ENCODE assay signal across 1 cellular context in the genomic region with DNA sequence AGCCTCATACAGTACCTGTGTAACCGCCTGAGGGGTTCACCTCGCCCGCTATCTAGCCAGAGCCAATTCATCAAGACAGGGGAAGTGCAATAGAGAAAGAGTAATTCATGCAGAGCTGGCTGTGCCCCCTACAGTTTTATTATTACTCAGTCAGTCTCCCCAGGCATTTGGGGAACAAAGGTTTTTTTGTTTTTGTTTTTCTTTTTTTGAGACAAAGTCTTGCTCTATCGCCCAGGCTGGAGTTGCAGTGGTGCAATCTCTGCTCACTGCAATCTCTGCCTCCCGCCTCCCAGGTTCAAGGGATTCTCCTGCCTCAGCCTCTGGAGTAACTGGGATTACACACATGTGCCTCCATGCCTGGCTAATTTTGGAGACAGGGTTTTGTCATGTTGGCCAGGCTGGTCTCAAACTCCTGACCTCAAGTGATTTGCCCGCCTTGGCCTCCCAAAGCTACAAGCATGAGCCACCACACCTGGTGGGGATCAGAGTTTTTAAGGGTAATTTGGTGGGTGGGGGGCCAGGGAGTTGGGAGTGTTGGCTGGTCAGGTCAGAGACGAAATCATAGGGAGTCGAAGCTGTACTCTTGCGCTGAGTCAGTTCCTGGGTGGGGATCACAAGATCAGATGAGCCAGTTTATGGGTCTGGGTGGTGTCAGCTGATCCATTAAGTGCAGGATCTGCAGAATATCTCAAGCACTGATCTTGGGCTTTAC.
TF ChIP-seq lines count a peak whose summit lies in the region.

No MANE protein-coding gene starts in this region.

TF ChIP-seq in K562, 482 proteins besides CTCF, POLR2A, EP300 and RAD21 (continues in another document):
- peak; percentile 80 for TF ChIP-seq PTRF (tag; IDR thresholded peaks at IDR 0.05)
- TF ChIP-seq NR2C1 (IDR thresholded peaks at IDR 0.05) = no peak
- peak; percentile 61; the same call in 1 of the 2 replicates for TF ChIP-seq NR2C1 (tag; IDR thresholded peaks at IDR 0.05)
- TF ChIP-seq JUND (IDR thresholded peaks at IDR 0.05; ENCODE audit: borderline replicate concordance, low read depth, low read length) = peak; percentile 85
- TF ChIP-seq JUND (tag; IDR thresholded peaks at IDR 0.05; ENCODE audit: borderline replicate concordance, low read depth, low read length) = peak; percentile 68; the same call in 1 of the 3 replicates
- no peak for TF ChIP-seq KDM4B (IDR thresholded peaks at IDR 0.05; ENCODE audit: borderline replicate concordance in 2 of 2, low read depth in 1 of 2)
- TF ChIP-seq ZNF76 (CRISPR knock-in tag; IDR thresholded peaks at IDR 0.05; ENCODE audit: borderline replicate concordance) = peak; percentile 79; the same call in 1 of the 2 replicates
- TF ChIP-seq, protein P1, sequence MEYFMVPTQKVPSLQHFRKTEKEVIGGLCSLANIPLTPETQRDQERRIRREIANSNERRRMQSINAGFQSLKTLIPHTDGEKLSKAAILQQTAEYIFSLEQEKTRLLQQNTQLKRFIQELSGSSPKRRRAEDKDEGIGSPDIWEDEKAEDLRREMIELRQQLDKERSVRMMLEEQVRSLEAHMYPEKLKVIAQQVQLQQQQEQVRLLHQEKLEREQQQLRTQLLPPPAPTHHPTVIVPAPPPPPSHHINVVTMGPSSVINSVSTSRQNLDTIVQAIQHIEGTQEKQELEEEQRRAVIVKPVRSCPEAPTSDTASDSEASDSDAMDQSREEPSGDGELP (CRISPR knock-in tag; IDR thresholded peaks at IDR 0.05; ENCODE audit: borderline replicate concordance) = peak; percentile 79
- TF ChIP-seq RAD51 (IDR thresholded peaks at IDR 0.05; ENCODE audit: borderline replicate concordance, low read depth) = peak; percentile 76
- TF ChIP-seq POLR2B (IDR thresholded peaks at IDR 0.05; ENCODE audit: low read depth, partially characterized antibody) = peak; percentile 34
- TF ChIP-seq, protein P2, sequence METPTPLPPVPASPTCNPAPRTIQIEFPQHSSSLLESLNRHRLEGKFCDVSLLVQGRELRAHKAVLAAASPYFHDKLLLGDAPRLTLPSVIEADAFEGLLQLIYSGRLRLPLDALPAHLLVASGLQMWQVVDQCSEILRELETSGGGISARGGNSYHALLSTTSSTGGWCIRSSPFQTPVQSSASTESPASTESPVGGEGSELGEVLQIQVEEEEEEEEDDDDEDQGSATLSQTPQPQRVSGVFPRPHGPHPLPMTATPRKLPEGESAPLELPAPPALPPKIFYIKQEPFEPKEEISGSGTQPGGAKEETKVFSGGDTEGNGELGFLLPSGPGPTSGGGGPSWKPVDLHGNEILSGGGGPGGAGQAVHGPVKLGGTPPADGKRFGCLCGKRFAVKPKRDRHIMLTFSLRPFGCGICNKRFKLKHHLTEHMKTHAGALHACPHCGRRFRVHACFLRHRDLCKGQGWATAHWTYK (CRISPR knock-in tag; IDR thresholded peaks at IDR 0.05) = 0 out of 2 replicates have a peak, but pooled peaks have one; percentile 42
- TF ChIP-seq SMAD1 (IDR thresholded peaks at IDR 0.05; ENCODE audit: low read depth, low read length, partially characterized antibody) = no peak
- 0 out of 4 replicates have a peak, but pooled peaks of 1 of the 2 experiments have one; percentile 6 for TF ChIP-seq TBL1XR1 (IDR thresholded peaks at IDR 0.05; ENCODE audit: low read length in 2 of 2)
- TF ChIP-seq RNF2 (IDR thresholded peaks at IDR 0.05) = peak; percentile 53; the same call in 1 of the 2 replicates
- no peak for TF ChIP-seq EZH2 (IDR thresholded peaks at IDR 0.05; ENCODE audit: borderline replicate concordance, low read depth, low read length)
- peak; percentile 82 for TF ChIP-seq C11orf30 (IDR thresholded peaks at IDR 0.05; ENCODE audit: low read depth)
- 0 out of 2 replicates have a peak, but pooled peaks have one; percentile 36 for TF ChIP-seq ELF2 (CRISPR knock-in tag; IDR thresholded peaks at IDR 0.05)
- TF ChIP-seq ARID3B (CRISPR knock-in tag; IDR thresholded peaks at IDR 0.05; ENCODE audit: borderline replicate concordance) = no peak
- TF ChIP-seq ZNF589 (CRISPR knock-in tag; IDR thresholded peaks at IDR 0.05; ENCODE audit: low read depth) = peak; percentile 77
- peak; percentile 17; the same call in 1 of the 2 replicates for TF ChIP-seq LEF1 (IDR thresholded peaks at IDR 0.05)
- TF ChIP-seq ATF1 (CRISPR knock-in tag; IDR thresholded peaks at IDR 0.05) = no peak
- peak; percentile 31; the same call in 1 of the 2 replicates for TF ChIP-seq ATF1 (tag; IDR thresholded peaks at IDR 0.05)
- TF ChIP-seq, protein P3, sequence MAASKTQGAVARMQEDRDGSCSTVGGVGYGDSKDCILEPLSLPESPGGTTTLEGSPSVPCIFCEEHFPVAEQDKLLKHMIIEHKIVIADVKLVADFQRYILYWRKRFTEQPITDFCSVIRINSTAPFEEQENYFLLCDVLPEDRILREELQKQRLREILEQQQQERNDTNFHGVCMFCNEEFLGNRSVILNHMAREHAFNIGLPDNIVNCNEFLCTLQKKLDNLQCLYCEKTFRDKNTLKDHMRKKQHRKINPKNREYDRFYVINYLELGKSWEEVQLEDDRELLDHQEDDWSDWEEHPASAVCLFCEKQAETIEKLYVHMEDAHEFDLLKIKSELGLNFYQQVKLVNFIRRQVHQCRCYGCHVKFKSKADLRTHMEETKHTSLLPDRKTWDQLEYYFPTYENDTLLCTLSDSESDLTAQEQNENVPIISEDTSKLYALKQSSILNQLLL (CRISPR knock-in tag; IDR thresholded peaks at IDR 0.05; ENCODE audit: borderline replicate concordance) = no peak
- peak; percentile 36 for TF ChIP-seq DACH1 (IDR thresholded peaks at IDR 0.05; ENCODE audit: partially characterized antibody)
- peak; percentile 42; the same call in 1 of the 2 replicates for TF ChIP-seq MAFK (IDR thresholded peaks at IDR 0.05; ENCODE audit: low read length)
- TF ChIP-seq ZNF12 (CRISPR knock-in tag; IDR thresholded peaks at IDR 0.05) = no peak
- TF ChIP-seq TAF9B (IDR thresholded peaks at IDR 0.05; ENCODE audit: partially characterized antibody) = peak; percentile 46
- 0 out of 2 replicates have a peak, but pooled peaks have one; percentile 10 for TF ChIP-seq GATA2 (CRISPR knock-in tag; IDR thresholded peaks at IDR 0.05)
- TF ChIP-seq JUNB (CRISPR knock-in tag; conservative IDR thresholded peaks at IDR 0.05) = no peak
- TF ChIP-seq SOX6 (IDR thresholded peaks at IDR 0.05) = peak; percentile 66
- no peak for TF ChIP-seq TAF1 (IDR thresholded peaks at IDR 0.05; ENCODE audit: control insufficient read depth, extremely low read depth, insufficient read depth, low read length, severe bottlenecking)
- peak in 1 of 2 experiments; percentile 75; a peak in 1 of 4 replicates for TF ChIP-seq RCOR1 (IDR thresholded peaks at IDR 0.05; ENCODE audit: borderline replicate concordance in 1 of 2, low read depth in 2 of 2, low read length in 2 of 2)
- TF ChIP-seq, protein P4, sequence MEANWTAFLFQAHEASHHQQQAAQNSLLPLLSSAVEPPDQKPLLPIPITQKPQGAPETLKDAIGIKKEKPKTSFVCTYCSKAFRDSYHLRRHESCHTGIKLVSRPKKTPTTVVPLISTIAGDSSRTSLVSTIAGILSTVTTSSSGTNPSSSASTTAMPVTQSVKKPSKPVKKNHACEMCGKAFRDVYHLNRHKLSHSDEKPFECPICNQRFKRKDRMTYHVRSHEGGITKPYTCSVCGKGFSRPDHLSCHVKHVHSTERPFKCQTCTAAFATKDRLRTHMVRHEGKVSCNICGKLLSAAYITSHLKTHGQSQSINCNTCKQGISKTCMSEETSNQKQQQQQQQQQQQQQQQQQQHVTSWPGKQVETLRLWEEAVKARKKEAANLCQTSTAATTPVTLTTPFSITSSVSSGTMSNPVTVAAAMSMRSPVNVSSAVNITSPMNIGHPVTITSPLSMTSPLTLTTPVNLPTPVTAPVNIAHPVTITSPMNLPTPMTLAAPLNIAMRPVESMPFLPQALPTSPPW (CRISPR knock-in tag; IDR thresholded peaks at IDR 0.05) = 0 out of 2 replicates have a peak, but pooled peaks have one; percentile 34
- TF ChIP-seq, protein P5, sequence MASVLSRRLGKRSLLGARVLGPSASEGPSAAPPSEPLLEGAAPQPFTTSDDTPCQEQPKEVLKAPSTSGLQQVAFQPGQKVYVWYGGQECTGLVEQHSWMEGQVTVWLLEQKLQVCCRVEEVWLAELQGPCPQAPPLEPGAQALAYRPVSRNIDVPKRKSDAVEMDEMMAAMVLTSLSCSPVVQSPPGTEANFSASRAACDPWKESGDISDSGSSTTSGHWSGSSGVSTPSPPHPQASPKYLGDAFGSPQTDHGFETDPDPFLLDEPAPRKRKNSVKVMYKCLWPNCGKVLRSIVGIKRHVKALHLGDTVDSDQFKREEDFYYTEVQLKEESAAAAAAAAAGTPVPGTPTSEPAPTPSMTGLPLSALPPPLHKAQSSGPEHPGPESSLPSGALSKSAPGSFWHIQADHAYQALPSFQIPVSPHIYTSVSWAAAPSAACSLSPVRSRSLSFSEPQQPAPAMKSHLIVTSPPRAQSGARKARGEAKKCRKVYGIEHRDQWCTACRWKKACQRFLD (CRISPR knock-in tag; IDR thresholded peaks at IDR 0.05) = peak; percentile 51; the same call in 1 of the 2 replicates
- peak; percentile 54; the same call in 1 of the 2 replicates for TF ChIP-seq KLF6 (CRISPR knock-in tag; IDR thresholded peaks at IDR 0.05; ENCODE audit: borderline replicate concordance)
- no peak for TF ChIP-seq NCOA6 (IDR thresholded peaks at IDR 0.05)
- TF ChIP-seq PTTG1 (tag; IDR thresholded peaks at IDR 0.05; ENCODE audit: low read depth) = 0 out of 2 replicates have a peak, but pooled peaks have one; percentile 49
- TF ChIP-seq RBFOX2 (IDR thresholded peaks at IDR 0.05; ENCODE audit: low read depth, low read length) = 0 out of 2 replicates have a peak, but pooled peaks have one; percentile 23
- TF ChIP-seq CREB3 (tag; conservative IDR thresholded peaks at IDR 0.05; ENCODE audit: low read depth) = peak; percentile 77; the same call in 1 of the 2 replicates
- TF ChIP-seq CREM (IDR thresholded peaks at IDR 0.05; ENCODE audit: low read depth) = peak; percentile 16; the same call in 1 of the 2 replicates
- no peak for TF ChIP-seq ZNF282 (CRISPR knock-in tag; IDR thresholded peaks at IDR 0.05)
- TF ChIP-seq ZBTB11 (CRISPR knock-in tag; IDR thresholded peaks at IDR 0.05) = no peak
- TF ChIP-seq, protein P6, sequence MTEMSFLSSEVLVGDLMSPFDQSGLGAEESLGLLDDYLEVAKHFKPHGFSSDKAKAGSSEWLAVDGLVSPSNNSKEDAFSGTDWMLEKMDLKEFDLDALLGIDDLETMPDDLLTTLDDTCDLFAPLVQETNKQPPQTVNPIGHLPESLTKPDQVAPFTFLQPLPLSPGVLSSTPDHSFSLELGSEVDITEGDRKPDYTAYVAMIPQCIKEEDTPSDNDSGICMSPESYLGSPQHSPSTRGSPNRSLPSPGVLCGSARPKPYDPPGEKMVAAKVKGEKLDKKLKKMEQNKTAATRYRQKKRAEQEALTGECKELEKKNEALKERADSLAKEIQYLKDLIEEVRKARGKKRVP (CRISPR knock-in tag; IDR thresholded peaks at IDR 0.05) = 0 out of 2 replicates have a peak, but pooled peaks have one; percentile 9
- TF ChIP-seq SMAD4 (CRISPR knock-in tag; conservative IDR thresholded peaks at IDR 0.05) = peak; percentile 55; the same call in 1 of the 2 replicates
- no peak for TF ChIP-seq CBFA2T3 (IDR thresholded peaks at IDR 0.05)
- peak; percentile 47; the same call in 1 of the 2 replicates for TF ChIP-seq CEBPB (tag; IDR thresholded peaks at IDR 0.05)
- TF ChIP-seq RHOXF2B (CRISPR knock-in tag; conservative IDR thresholded peaks at IDR 0.05) = no peak
- peak; percentile 69; the same call in 1 of the 2 replicates for TF ChIP-seq ATF3 (IDR thresholded peaks at IDR 0.05)
- no peak for TF ChIP-seq ATF3 (CRISPR knock-in tag; conservative IDR thresholded peaks at IDR 0.05)
